In genomic region chr17:48101012-48101720, GRCh38 we compare ENCODE assay signal across 1 cellular context.
TF ChIP-seq lines count a peak whose summit lies in the region.

TSS of gene CBX1 (minus strand) at chr17:48101478. CDS start at chr17:48077004, 24,474 bp downstream.

TF ChIP-seq in HepG2, 621 proteins besides CTCF, POLR2A, EP300 and RAD21 (continued from another document and continues in another):
- TF ChIP-seq TFAP4 (IDR thresholded peaks at IDR 0.05; ENCODE audit: borderline replicate concordance, low read depth) (no peak; the same call in 1 of the 2 replicates), CEBPG (CRISPR knock-in tag; IDR thresholded peaks at IDR 0.05) (peak; percentile 38), ZNF597 (CRISPR knock-in tag; IDR thresholded peaks at IDR 0.05) (no peak; the same call in 1 of the 2 replicates), SNAI1 (CRISPR knock-in tag; IDR thresholded peaks at IDR 0.05; ENCODE audit: borderline replicate concordance) (peak; percentile 95), PRDM4 (CRISPR knock-in tag; IDR thresholded peaks at IDR 0.05; ENCODE audit: borderline replicate concordance) (no peak), MIER3 (CRISPR knock-in tag; IDR thresholded peaks at IDR 0.05; ENCODE audit: borderline replicate concordance) (0 out of 2 replicates have a peak, but pooled peaks have one; percentile 62), SETDB1 (CRISPR knock-in tag; IDR thresholded peaks at IDR 0.05; ENCODE audit: borderline replicate concordance) (no peak), MYNN (CRISPR knock-in tag; IDR thresholded peaks at IDR 0.05; ENCODE audit: low read depth) (no peak), MBNL3 (CRISPR knock-in tag; conservative IDR thresholded peaks at IDR 0.05) (0 out of 2 replicates have a peak, but pooled peaks have one; percentile 74), POLR2G (IDR thresholded peaks at IDR 0.05; ENCODE audit: low read depth, low read length) (peak; percentile 85), MED8 (CRISPR knock-in tag; IDR thresholded peaks at IDR 0.05; ENCODE audit: insufficient replicate concordance) (peak; percentile 93), DDIT3 (CRISPR knock-in tag; IDR thresholded peaks at IDR 0.05) (0 out of 2 replicates have a peak, but pooled peaks have one; percentile 24), ZNF619 (CRISPR knock-in tag; IDR thresholded peaks at IDR 0.05) (peak; percentile 77), ZMYM3 (CRISPR knock-in tag; IDR thresholded peaks at IDR 0.05) (peak; percentile 84; the same call in 1 of the 2 replicates), ATF4 (CRISPR knock-in tag; IDR thresholded peaks at IDR 0.05) (0 out of 4 replicates have a peak, but pooled peaks of 1 of the 2 experiments have one; percentile 69), ARNTL (CRISPR knock-in tag; IDR thresholded peaks at IDR 0.05) (peak; percentile 33; the same call in 1 of the 2 replicates), RCOR2 (CRISPR knock-in tag; IDR thresholded peaks at IDR 0.05) (peak; percentile 69), DZIP1 (CRISPR knock-in tag; IDR thresholded peaks at IDR 0.05) (no peak), NR2C2 (CRISPR knock-in tag; IDR thresholded peaks at IDR 0.05; ENCODE audit: borderline replicate concordance) (peak; percentile 97), PATZ1 (CRISPR knock-in tag; IDR thresholded peaks at IDR 0.05) (peak; percentile 77; the same call in 1 of the 2 replicates), DR1 (CRISPR knock-in tag; IDR thresholded peaks at IDR 0.05) (peak; percentile 88), TOPORS (CRISPR knock-in tag; IDR thresholded peaks at IDR 0.05) (peak; percentile 50; the same call in 1 of the 2 replicates), ZMYM2 (CRISPR knock-in tag; IDR thresholded peaks at IDR 0.05) (peak; percentile 78; the same call in 1 of the 2 replicates), TARDBP (CRISPR knock-in tag; IDR thresholded peaks at IDR 0.05) (peak; percentile 95), ZNF143 (CRISPR knock-in tag; IDR thresholded peaks at IDR 0.05) (peak; percentile 99), NONO (IDR thresholded peaks at IDR 0.05) (no peak), NONO (CRISPR knock-in tag; conservative IDR thresholded peaks at IDR 0.05) (peak; percentile 93), SUZ12 (IDR thresholded peaks at IDR 0.05; ENCODE audit: low read depth, low read length) (peak; percentile 64), U2AF1 (optimal IDR thresholded peaks at IDR 0.05; ENCODE audit: low read depth, low read length) (no peak), SP4 (CRISPR knock-in tag; IDR thresholded peaks at IDR 0.05) (peak; percentile 37; the same call in 1 of the 2 replicates), SOX13 (IDR thresholded peaks at IDR 0.05) (no peak), SOX13 (CRISPR knock-in tag; conservative IDR thresholded peaks at IDR 0.05 in 1 of 2, IDR thresholded peaks at IDR 0.05 in 1 of 2) (peak in 1 of 2 experiments; percentile 49; a peak in 1 of 4 replicates), HDAC1 (CRISPR knock-in tag; IDR thresholded peaks at IDR 0.05) (peak; percentile 72; the same call in 1 of the 2 replicates), NR3C1 (CRISPR knock-in tag; IDR thresholded peaks at IDR 0.05) (no peak), ZFP90 (CRISPR knock-in tag; IDR thresholded peaks at IDR 0.05; ENCODE audit: borderline replicate concordance) (peak; percentile 51; the same call in 1 of the 2 replicates), ZNF567 (CRISPR knock-in tag; IDR thresholded peaks at IDR 0.05; ENCODE audit: borderline replicate concordance) (no peak), SNAPC4 (CRISPR knock-in tag; IDR thresholded peaks at IDR 0.05) (peak; percentile 86), ZBTB2 (CRISPR knock-in tag; IDR thresholded peaks at IDR 0.05; ENCODE audit: low read depth) (peak; percentile 85), HOXA3 (CRISPR knock-in tag; IDR thresholded peaks at IDR 0.05) (peak; percentile 83), AGO1 (IDR thresholded peaks at IDR 0.05; ENCODE audit: low read depth, low read length, poor library complexity, severe bottlenecking) (peak; percentile 66), MED1 (CRISPR knock-in tag; IDR thresholded peaks at IDR 0.05) (peak; percentile 66; the same call in 1 of the 2 replicates), GFI1 (CRISPR knock-in tag; IDR thresholded peaks at IDR 0.05; ENCODE audit: borderline replicate concordance) (peak; percentile 73; the same call in 1 of the 2 replicates), ZNF547 (CRISPR knock-in tag; IDR thresholded peaks at IDR 0.05) (peak; percentile 84; the same call in 1 of the 2 replicates), NFYC (CRISPR knock-in tag; IDR thresholded peaks at IDR 0.05) (peak; percentile 47; the same call in 1 of the 2 replicates), NR2F1 (CRISPR knock-in tag; IDR thresholded peaks at IDR 0.05) (0 out of 4 replicates have a peak, but pooled peaks of 1 of the 2 experiments have one; percentile 7), ZNF331 (CRISPR knock-in tag; IDR thresholded peaks at IDR 0.05) (peak; percentile 87), REXO4 (CRISPR knock-in tag; IDR thresholded peaks at IDR 0.05; ENCODE audit: borderline replicate concordance) (no peak), MZF1 (CRISPR knock-in tag; IDR thresholded peaks at IDR 0.05; ENCODE audit: borderline replicate concordance) (no peak), CBX2 (IDR thresholded peaks at IDR 0.05; ENCODE audit: low read depth, low read length) (no peak), CBX2 (CRISPR knock-in tag; IDR thresholded peaks at IDR 0.05; ENCODE audit: low read depth) (peak; percentile 64; the same call in 1 of the 2 replicates), SNAPC2 (CRISPR knock-in tag; IDR thresholded peaks at IDR 0.05) (peak; percentile 82; the same call in 1 of the 2 replicates), FOXA3 (CRISPR knock-in tag; IDR thresholded peaks at IDR 0.05) (peak; percentile 23; the same call in 1 of the 2 replicates)
